Comparison of ENCODE assay signal across 15 cellular contexts in the genomic region with DNA sequence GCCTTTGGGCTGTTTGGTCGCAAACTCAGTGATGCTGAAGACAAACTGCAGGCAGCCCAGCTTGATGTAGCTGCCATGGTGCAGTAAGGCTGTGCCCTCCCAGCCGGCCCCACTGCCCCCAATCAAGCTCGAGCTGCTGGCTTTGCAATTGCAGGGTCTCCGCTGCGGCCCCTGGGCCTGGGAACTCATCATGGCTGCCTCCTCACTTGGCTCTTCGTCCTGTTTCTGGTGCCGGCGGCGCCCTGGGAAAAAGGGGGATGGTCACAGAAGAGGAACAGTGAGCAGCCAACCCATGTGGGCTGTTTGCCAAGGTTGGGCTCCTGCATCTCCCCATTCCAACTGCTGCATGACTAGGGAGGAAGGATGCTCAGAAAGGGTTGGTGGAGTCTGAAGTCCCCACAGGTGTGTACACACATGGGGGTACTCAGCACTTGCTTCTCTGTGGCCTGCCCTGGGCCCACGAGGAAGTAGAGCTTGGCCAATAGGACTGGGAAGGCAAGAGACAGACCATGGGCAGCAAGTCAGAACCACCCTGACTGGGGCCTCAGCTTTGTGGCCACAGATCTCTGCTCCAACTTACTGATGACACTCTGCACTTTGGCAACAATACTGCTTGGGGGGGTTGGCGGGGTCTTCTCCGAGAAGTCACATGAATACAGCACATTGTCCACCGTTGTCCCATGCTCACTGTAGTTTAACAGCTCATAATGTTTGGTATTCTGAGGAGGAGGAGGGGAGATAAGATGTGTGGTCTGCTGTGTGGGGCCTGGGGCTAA. TPM values are rescaled to one million over a fixed set of nuclear protein-coding genes. Genes with fewer than 3 reads are reported as not detected.
DNase-seq lines count a peak whose midpoint lies in the region; ATAC-seq and TF ChIP-seq lines count a peak whose summit lies in the region.
"Had no signal": no experiment of that assay in that cellular context is flagged by ENCODE, and none has a peak within 500 bp of the region (broad histone marks: within the 10 kb centered on the region; RNA-seq: fewer than 3 reads in every experiment).

No MANE protein-coding gene starts in this region.

- peaks cover 55% of the 10 kb centered on the region for H3K36me3 Mint-ChIP-seq in endothelial cell (ENCODE audit: low read depth, unreplicated experiment)
- peaks cover 50% of the 10 kb centered on the region for H3K36me3 Mint-ChIP-seq in stimulated activated memory B cell treated with anti-CD40 and anti-IgM and Interleukin-4, amounts not matched to agents 10 μg/mL and 1 μg/mL and 100 μg/mL, for 72 hours
- H3K36me3 Mint-ChIP-seq in activated T-helper 2 cell treated with anti-CD3 and anti-CD28 coated beads, Interferon-gamma antibody, Interleukin-2, Interleukin-4, amounts not matched to agents 10 μg/mL and 5 μg/mL and 100 μg/mL, durations not matched to agents 14 hours and 24 hours and 36 hours (ENCODE audit: low read depth): peaks cover 57% of the 10 kb centered on the region

- DNase-seq in HUDEP-2 (lab: John Stamatoyannopoulos, UW; ENCODE audit: unreplicated experiment in 76 of 76) (peak in 40 of 76 experiments; percentile 15 to 69 (median 52)), endothelial cell (ENCODE audit: low spot score) (no peak), CD1c-positive myeloid dendritic cell (ENCODE audit: extremely low spot score) (no peak), NCI-H1436 (lab: John Stamatoyannopoulos, UW) (no peak)
- no peak for DNase-seq in activated T-helper 2 cell treated with anti-CD3 and anti-CD28 coated beads, Interferon-gamma antibody, Interleukin-2, Interleukin-4, amounts not matched to agents 10 μg/mL and 5 μg/mL and 100 μg/mL, durations not matched to agents 14 hours and 24 hours and 36 hours (ENCODE audit: low spot score)
- DNase-seq: AML-193; body of pancreas; DND-41; effector memory CD4-positive, alpha-beta T cell; gastrocnemius medialis; immature natural killer cell; mesendoderm; NCI-H446 treated with DMSO at 0.1 percent for 48 hours; ovary had no signal

- ATAC-seq in stimulated activated memory B cell treated with anti-CD40 and anti-IgM and Interleukin-4, amounts not matched to agents 10 μg/mL and 1 μg/mL and 100 μg/mL, for 72 hours: no peak
- ATAC-seq: body of pancreas, gastrocnemius medialis had no signal

- TF ChIP-seq CTCF in endothelial cell (IDR thresholded peaks at IDR 0.05; ENCODE audit: unreplicated experiment): no peak

- H3K27ac Mint-ChIP-seq in endothelial cell (ENCODE audit: unreplicated experiment): no peak overlapping the region
- peak overlapping the region; percentile 82 for H3K27ac Mint-ChIP-seq in stimulated activated memory B cell treated with anti-CD40 and anti-IgM and Interleukin-4, amounts not matched to agents 10 μg/mL and 1 μg/mL and 100 μg/mL, for 72 hours
- no peak overlapping the region for H3K27ac Mint-ChIP-seq in activated T-helper 2 cell treated with anti-CD3 and anti-CD28 coated beads, Interferon-gamma antibody, Interleukin-2, Interleukin-4, amounts not matched to agents 10 μg/mL and 5 μg/mL and 100 μg/mL, durations not matched to agents 14 hours and 24 hours and 36 hours

- H3K4me1 Mint-ChIP-seq in endothelial cell (ENCODE audit: unreplicated experiment): peaks cover 14% of the 10 kb centered on the region
- H3K4me1 Mint-ChIP-seq in stimulated activated memory B cell treated with anti-CD40 and anti-IgM and Interleukin-4, amounts not matched to agents 10 μg/mL and 1 μg/mL and 100 μg/mL, for 72 hours: peaks cover 36% of the 10 kb centered on the region
- peaks cover 12% of the 10 kb centered on the region for H3K4me1 Mint-ChIP-seq in activated T-helper 2 cell treated with anti-CD3 and anti-CD28 coated beads, Interferon-gamma antibody, Interleukin-2, Interleukin-4, amounts not matched to agents 10 μg/mL and 5 μg/mL and 100 μg/mL, durations not matched to agents 14 hours and 24 hours and 36 hours (ENCODE audit: low read depth)

- H3K9me3 Mint-ChIP-seq in endothelial cell (ENCODE audit: unreplicated experiment): no peaks in the 10 kb centered on the region
- no peaks in the 10 kb centered on the region for H3K9me3 Mint-ChIP-seq in stimulated activated memory B cell treated with anti-CD40 and anti-IgM and Interleukin-4, amounts not matched to agents 10 μg/mL and 1 μg/mL and 100 μg/mL, for 72 hours
- H3K9me3 Mint-ChIP-seq in activated T-helper 2 cell treated with anti-CD3 and anti-CD28 coated beads, Interferon-gamma antibody, Interleukin-2, Interleukin-4, amounts not matched to agents 10 μg/mL and 5 μg/mL and 100 μg/mL, durations not matched to agents 14 hours and 24 hours and 36 hours: no peaks in the 10 kb centered on the region
- H3K9me3 Mint-ChIP-seq: immature natural killer cell had no signal

- peak overlapping the region; percentile 42 for H3K4me3 Mint-ChIP-seq in endothelial cell (ENCODE audit: unreplicated experiment)
- H3K4me3 Mint-ChIP-seq in stimulated activated memory B cell treated with anti-CD40 and anti-IgM and Interleukin-4, amounts not matched to agents 10 μg/mL and 1 μg/mL and 100 μg/mL, for 72 hours: no peak overlapping the region
- no peak overlapping the region for H3K4me3 Mint-ChIP-seq in activated T-helper 2 cell treated with anti-CD3 and anti-CD28 coated beads, Interferon-gamma antibody, Interleukin-2, Interleukin-4, amounts not matched to agents 10 μg/mL and 5 μg/mL and 100 μg/mL, durations not matched to agents 14 hours and 24 hours and 36 hours (ENCODE audit: low read depth)
- H3K4me3 Mint-ChIP-seq: immature natural killer cell had no signal

- intact Hi-C loops in activated T-helper 2 cell treated with anti-CD3 and anti-CD28 coated beads, Interferon-gamma antibody, Interleukin-2, Interleukin-4, amounts not matched to agents 10 μg/mL and 5 μg/mL and 100 μg/mL, durations not matched to agents 14 hours and 24 hours and 36 hours (cut with micrococcal nuclease): no loop called here

- peaks cover 14% of the 10 kb centered on the region for H3K27me3 Mint-ChIP-seq in endothelial cell (ENCODE audit: unreplicated experiment)
- H3K27me3 Mint-ChIP-seq in stimulated activated memory B cell treated with anti-CD40 and anti-IgM and Interleukin-4, amounts not matched to agents 10 μg/mL and 1 μg/mL and 100 μg/mL, for 72 hours: no peaks in the 10 kb centered on the region
- no peaks in the 10 kb centered on the region for H3K27me3 Mint-ChIP-seq in activated T-helper 2 cell treated with anti-CD3 and anti-CD28 coated beads, Interferon-gamma antibody, Interleukin-2, Interleukin-4, amounts not matched to agents 10 μg/mL and 5 μg/mL and 100 μg/mL, durations not matched to agents 14 hours and 24 hours and 36 hours (ENCODE audit: low read depth)

RNA-seq across cellular contexts. Expression of gene DHRS13, which starts 3.6 kb away (rescaled TPM):
- 8.2 TPM for total RNA-seq in endothelial cell (ENCODE audit: unreplicated experiment)
- total RNA-seq in activated T-helper 2 cell treated with anti-CD3 and anti-CD28 coated beads, Interferon-gamma antibody, Interleukin-2, Interleukin-4, amounts not matched to agents 10 μg/mL and 5 μg/mL and 100 μg/mL, durations not matched to agents 14 hours and 24 hours and 36 hours: 30.6 and 32.9 TPM in 2 replicates

RNA-seq across cellular contexts. Expression of gene FLOT2, which starts 8.9 kb away (rescaled TPM):
- total RNA-seq in endothelial cell (ENCODE audit: unreplicated experiment): 156 TPM
- 136 and 143 TPM in 2 replicates for total RNA-seq in activated T-helper 2 cell treated with anti-CD3 and anti-CD28 coated beads, Interferon-gamma antibody, Interleukin-2, Interleukin-4, amounts not matched to agents 10 μg/mL and 5 μg/mL and 100 μg/mL, durations not matched to agents 14 hours and 24 hours and 36 hours

RNA-seq across cellular contexts. Expression of gene PHF12, which starts 44.9 kb away (rescaled TPM):
- total RNA-seq in endothelial cell (ENCODE audit: unreplicated experiment): 56.1 TPM
- 59.5 and 62.1 TPM in 2 replicates for total RNA-seq in activated T-helper 2 cell treated with anti-CD3 and anti-CD28 coated beads, Interferon-gamma antibody, Interleukin-2, Interleukin-4, amounts not matched to agents 10 μg/mL and 5 μg/mL and 100 μg/mL, durations not matched to agents 14 hours and 24 hours and 36 hours

RNA-seq across cellular contexts. Expression of gene ERAL1, which starts 51.6 kb away (rescaled TPM):
- total RNA-seq in endothelial cell (ENCODE audit: unreplicated experiment): 61.1 TPM
- 54.5 and 60.4 TPM in 2 replicates for total RNA-seq in activated T-helper 2 cell treated with anti-CD3 and anti-CD28 coated beads, Interferon-gamma antibody, Interleukin-2, Interleukin-4, amounts not matched to agents 10 μg/mL and 5 μg/mL and 100 μg/mL, durations not matched to agents 14 hours and 24 hours and 36 hours

Comparison
In these comparisons a context has a peak if more than half of its experiments do, and no peak if none do; other contexts are left out.
1. DNase-seq: peak in HUDEP-2 (40 of 76); none in endothelial cell (single experiment), activated T-helper 2 cell treated with anti-CD3 and anti-CD28 coated beads, Interferon-gamma antibody, Interleukin-2, Interleukin-4, amounts not matched to agents 10 μg/mL and 5 μg/mL and 100 μg/mL, durations not matched to agents 14 hours and 24 hours and 36 hours (single experiment), CD1c-positive myeloid dendritic cell (single experiment) and NCI-H1436 (single experiment).